Comparison of ENCODE assay signal across 2 cellular contexts in genomic region chr4:24443200-24443599, GRCh38.
A peak's percentile ranks its signal among the peaks of the same experiment; 100 is the strongest.
TF ChIP-seq lines count a peak whose summit lies in the region.

No MANE protein-coding gene starts in this region.

TF ChIP-seq in HepG2, 621 proteins besides CTCF, POLR2A, EP300 and RAD21 (continued from another document):
- TF ChIP-seq ZUFSP (CRISPR knock-in tag; IDR thresholded peaks at IDR 0.05; ENCODE audit: borderline replicate concordance) = no peak
- TF ChIP-seq ARNT (IDR thresholded peaks at IDR 0.05) = no peak
- no peak for TF ChIP-seq JUNB (CRISPR knock-in tag; IDR thresholded peaks at IDR 0.05; ENCODE audit: borderline replicate concordance)
- peak; percentile 96 for TF ChIP-seq CREB1 (IDR thresholded peaks at IDR 0.05)
- no peak for TF ChIP-seq CREB1 (CRISPR knock-in tag; IDR thresholded peaks at IDR 0.05)
- TF ChIP-seq CAMTA2 (CRISPR knock-in tag; IDR thresholded peaks at IDR 0.05; ENCODE audit: borderline replicate concordance) = no peak
- no peak for TF ChIP-seq ZGPAT (CRISPR knock-in tag; IDR thresholded peaks at IDR 0.05)
- TF ChIP-seq ATF7 (IDR thresholded peaks at IDR 0.05) = peak; percentile 96
- TF ChIP-seq ATF7 (CRISPR knock-in tag; IDR thresholded peaks at IDR 0.05) = no peak
- TF ChIP-seq ZNF556 (CRISPR knock-in tag; IDR thresholded peaks at IDR 0.05; ENCODE audit: borderline replicate concordance) = no peak

TF ChIP-seq in H1, 55 proteins besides CTCF, POLR2A, EP300 and RAD21 (continued from another document):
- TF ChIP-seq BACH1 (IDR thresholded peaks at IDR 0.05; ENCODE audit: low read length) (no peak), HDAC6 (IDR thresholded peaks at IDR 0.05; ENCODE audit: low read depth, low read length) (no peak), RFX5 (IDR thresholded peaks at IDR 0.05; ENCODE audit: borderline replicate concordance, low read depth, low read length) (no peak), PHF8 (conservative IDR thresholded peaks at IDR 0.05; ENCODE audit: low read depth, low read length) (no peak), TCF12 (IDR thresholded peaks at IDR 0.05; ENCODE audit: low read depth, low read length) (no peak), TEAD4 (IDR thresholded peaks at IDR 0.05; ENCODE audit: low read depth, low read length) (no peak), CHD7 (IDR thresholded peaks at IDR 0.05; ENCODE audit: insufficient replicate concordance, low read length) (no peak), MAX (IDR thresholded peaks at IDR 0.05) (no peak)
